29 cellular contexts compared by ENCODE assay signal in genomic region chr18:43534511-43534910, GRCh38.
A peak's percentile ranks its signal among the peaks of the same experiment; 100 is the strongest.
DNase-seq lines count a peak whose midpoint lies in the region; ATAC-seq and TF ChIP-seq lines count a peak whose summit lies in the region.
"Had no signal": no experiment of that assay in that cellular context is flagged by ENCODE, and none has a peak within 500 bp of the region (broad histone marks: within the 10 kb centered on the region; RNA-seq: fewer than 3 reads in every experiment).

No MANE protein-coding gene starts in this region.

- no peaks in the 10 kb centered on the region for H3K4me1 Mint-ChIP-seq in activated naive CD8-positive, alpha-beta T cell treated with anti-CD3 and anti-CD28 coated beads, Interleukin-2, amount 50 U/mL, for 24 hours
- H3K4me1 Mint-ChIP-seq: activated CD4-positive, alpha-beta T cell treated with anti-CD3 and anti-CD28 coated beads, Interleukin-2, amount 10 ng/mL, durations not matched to agents 24 days and 14 days; central memory CD8-positive, alpha-beta T cell; naive thymus-derived CD8-positive, alpha-beta T cell had no signal

- H3K4me3 Mint-ChIP-seq in activated naive CD8-positive, alpha-beta T cell treated with anti-CD3 and anti-CD28 coated beads, Interleukin-2, amount 50 U/mL, for 24 hours, result no peak overlapping the region
- H3K4me3 Mint-ChIP-seq: activated CD4-positive, alpha-beta T cell treated with anti-CD3 and anti-CD28 coated beads, Interleukin-2, amount 10 ng/mL, durations not matched to agents 24 days and 14 days; activated naive CD8-positive, alpha-beta T cell; central memory CD8-positive, alpha-beta T cell; naive thymus-derived CD8-positive, alpha-beta T cell had no signal

- peaks cover 4% of the 10 kb centered on the region for H3K9me3 Mint-ChIP-seq in activated naive CD8-positive, alpha-beta T cell treated with anti-CD3 and anti-CD28 coated beads, Interleukin-2, amount 50 U/mL, for 24 hours
- H3K9me3 Mint-ChIP-seq: activated CD4-positive, alpha-beta T cell treated with anti-CD3 and anti-CD28 coated beads, Interleukin-2, amount 10 ng/mL, durations not matched to agents 24 days and 14 days had no signal

- ATAC-seq in activated naive CD8-positive, alpha-beta T cell treated with anti-CD3 and anti-CD28 coated beads, Interleukin-2, amount 50 U/mL, for 24 hours, result no peak
- no peak for ATAC-seq in HG03354 (IDR thresholded peaks at IDR 0.05; ENCODE audit: poor library complexity, severe bottlenecking, unreplicated experiment)
- ATAC-seq: naive thymus-derived CD8-positive, alpha-beta T cell; upper lobe of right lung had no signal

- H3K4me3 ChIP-seq in choroid plexus epithelial cell (ENCODE audit: low read depth, low read length) (no peak overlapping the region), fibroblast of villous mesenchyme (ENCODE audit: low read depth, low read length) (no peak overlapping the region), skeletal muscle cell (ENCODE audit: low read depth, low read length) (no peak overlapping the region)
- H3K4me3 ChIP-seq: ascending aorta, SJCRH30, skin epidermis, upper lobe of right lung had no signal

- no peak overlapping the region for H3K27ac Mint-ChIP-seq in activated naive CD8-positive, alpha-beta T cell treated with anti-CD3 and anti-CD28 coated beads, Interleukin-2, amount 50 U/mL, for 24 hours
- H3K27ac Mint-ChIP-seq: activated CD4-positive, alpha-beta T cell treated with anti-CD3 and anti-CD28 coated beads, Interleukin-2, amount 10 ng/mL, durations not matched to agents 24 days and 14 days; activated naive CD8-positive, alpha-beta T cell; naive thymus-derived CD8-positive, alpha-beta T cell had no signal

- TF ChIP-seq CTCF in choroid plexus epithelial cell (conservative IDR thresholded peaks at IDR 0.05; ENCODE audit: low read depth, low read length) (no peak), fibroblast of villous mesenchyme (IDR thresholded peaks at IDR 0.05; ENCODE audit: insufficient read depth, low read depth, low read length) (no peak)

- no peaks in the 10 kb centered on the region for H3K27me3 Mint-ChIP-seq in activated naive CD8-positive, alpha-beta T cell treated with anti-CD3 and anti-CD28 coated beads, Interleukin-2, amount 50 U/mL, for 24 hours
- H3K27me3 Mint-ChIP-seq: activated CD4-positive, alpha-beta T cell treated with anti-CD3 and anti-CD28 coated beads, Interleukin-2, amount 10 ng/mL, durations not matched to agents 24 days and 14 days; activated naive CD8-positive, alpha-beta T cell; central memory CD8-positive, alpha-beta T cell; naive thymus-derived CD8-positive, alpha-beta T cell had no signal

- peak; percentile 12 for DNase-seq in M059J (ENCODE audit: low read depth)
- peak; percentile 13 for DNase-seq in choroid plexus epithelial cell (ENCODE audit: low read depth)
- peak; percentile 1 for DNase-seq in fibroblast of villous mesenchyme (ENCODE audit: low read depth)
- peak; percentile 31 for DNase-seq in skeletal muscle cell (ENCODE audit: low read depth)
- no peak for DNase-seq in stimulated activated CD4-positive, alpha-beta T cell treated with anti-CD3 and anti-CD28 coated beads, Interleukin-1b, Interleukin-23, amount 100 ng/mL, for 48 hours
- no peak for DNase-seq in activated naive CD8-positive, alpha-beta T cell treated with anti-CD3 and anti-CD28 coated beads, Interleukin-2, amount 50 U/mL, for 24 hours
- no peak for DNase-seq in NOMO-1 treated with dmso at 0.1 percent for 144 hours (lab: John Stamatoyannopoulos, UW; ENCODE audit: unreplicated experiment)
- DNase-seq: activated CD4-positive, alpha-beta T cell treated with anti-CD3 and anti-CD28 coated beads, Interleukin-2, amount 10 ng/mL, durations not matched to agents 24 days and 14 days; activated effector memory CD4-positive, alpha-beta T cell treated with Interleukin-2 at 50 U/mL for 16 hours; activated T-cell treated with anti-CD3 and anti-CD28 coated beads, Interleukin-2, amount 50 U/mL, for 1 hour; C1 segment of cervical spinal cord; Caco-2; dermis blood vessel endothelial cell; GOT3; islet precursor cell; naive thymus-derived CD8-positive, alpha-beta T cell; NCI-H1092 treated with DMSO at 0.1 percent for 48 hours; NCI-H1694 treated with DMSO at 0.1 percent for 48 hours; NCI-H446; NCI-H748 treated with DMSO at 0.1 percent for 48 hours; SJCRH30; stimulated activated naive CD4-positive, alpha-beta T cell treated with Interleukin-2 at 50 U/mL for 16 hours; T1000; upper lobe of right lung had no signal

- no peaks in the 10 kb centered on the region for H3K36me3 Mint-ChIP-seq in activated naive CD8-positive, alpha-beta T cell treated with anti-CD3 and anti-CD28 coated beads, Interleukin-2, amount 50 U/mL, for 24 hours (ENCODE audit: low read depth)
- H3K36me3 Mint-ChIP-seq: activated naive CD8-positive, alpha-beta T cell; naive thymus-derived CD8-positive, alpha-beta T cell had no signal

Comparison
In these comparisons a context has a peak if more than half of its experiments do, and no peak if none do; other contexts are left out.
1. DNase-seq: peak in M059J (single experiment), choroid plexus epithelial cell (single experiment), fibroblast of villous mesenchyme (single experiment) and skeletal muscle cell (single experiment); none in stimulated activated CD4-positive, alpha-beta T cell treated with anti-CD3 and anti-CD28 coated beads, Interleukin-1b, Interleukin-23, amount 100 ng/mL, for 48 hours (single experiment), activated naive CD8-positive, alpha-beta T cell treated with anti-CD3 and anti-CD28 coated beads, Interleukin-2, amount 50 U/mL, for 24 hours (single experiment) and NOMO-1 treated with dmso at 0.1 percent for 144 hours (single experiment).